Comparison of ENCODE assay signal across 1 cellular context in genomic region chr3:176696816-176697215, GRCh38.
TF ChIP-seq lines count a peak whose summit lies in the region.

No MANE protein-coding gene starts in this region.

TF ChIP-seq in GM23338, 12 proteins besides CTCF, POLR2A, EP300 and RAD21 (continued from another document):
- TF ChIP-seq REST (IDR thresholded peaks at IDR 0.05; ENCODE audit: unreplicated experiment), result no peak
- TF ChIP-seq STAT1 (IDR thresholded peaks at IDR 0.05; ENCODE audit: unreplicated experiment), result no peak
- TF ChIP-seq CREB1 (CRISPR knock-in tag; IDR thresholded peaks at IDR 0.05; ENCODE audit: low read depth), result no peak
- no peak for TF ChIP-seq NANOG (IDR thresholded peaks at IDR 0.05; ENCODE audit: borderline replicate concordance)
- no peak for TF ChIP-seq EZH2phosphoT487 (IDR thresholded peaks at IDR 0.05; ENCODE audit: unreplicated experiment)
- no peak for TF ChIP-seq EZH2 (IDR thresholded peaks at IDR 0.05; ENCODE audit: low read depth, unreplicated experiment)
TF ChIP-seq in GM23338: peak in this region for 0.
